24 cellular contexts compared by ENCODE assay signal in genomic region chr3:195425849-195426248, GRCh38. TPM values are rescaled to one million over a fixed set of nuclear protein-coding genes. Genes with fewer than 3 reads are reported as not detected.
DNase-seq lines count a peak whose midpoint lies in the region; ATAC-seq, FAIRE-seq and TF ChIP-seq lines count a peak whose summit lies in the region.
"Had no signal": no experiment of that assay in that cellular context is flagged by ENCODE, and none has a peak within 500 bp of the region (broad histone marks: within the 10 kb centered on the region; RNA-seq: fewer than 3 reads in every experiment).

No MANE protein-coding gene starts in this region.

- peaks cover 15% of the 10 kb centered on the region for H3K4me1 Mint-ChIP-seq in activated CD4-positive, alpha-beta T cell treated with anti-CD3 and anti-CD28 coated beads, Interleukin-2, amount 10 ng/mL, durations not matched to agents 7 days and 5 days
- H3K4me1 Mint-ChIP-seq in natural killer cell treated with Interleukin-12 subunit alpha and Interleukin-12 subunit beta and Interleukin-15 and Interleukin-18, amount 100 ng/mL, for 72 hours (ENCODE audit: low read depth in 2 of 2): peaks cover 28 to 47% of the 10 kb centered on the region in 2 donors

- FAIRE-seq in GM12891 (lab: Jason Lieb, UNC): no peak
- FAIRE-seq: small intestine had no signal

- peaks cover 11% of the 10 kb centered on the region for H3K36me3 Mint-ChIP-seq in activated CD4-positive, alpha-beta T cell treated with anti-CD3 and anti-CD28 coated beads, Interleukin-2, amount 10 ng/mL, durations not matched to agents 7 days and 5 days (ENCODE audit: low read depth)
- H3K36me3 Mint-ChIP-seq in natural killer cell treated with Interleukin-12 subunit alpha and Interleukin-12 subunit beta and Interleukin-15 and Interleukin-18, amount 100 ng/mL, for 72 hours: no peaks in the 10 kb centered on the region

- POLR2A ChIA-PET in activated CD4-positive, alpha-beta T cell treated with anti-CD3 and anti-CD28 coated beads, Interleukin-2, amount 10 ng/mL, durations not matched to agents 7 days and 5 days (lab: Charles Lee): interaction anchor here (0.7 kb wide), 1 partner anchor 15 kb away, joined by 4 read pairs; no protein-coding TSS in a partner anchor

- CTCF ChIA-PET in activated CD4-positive, alpha-beta T cell treated with anti-CD3 and anti-CD28 coated beads, Interleukin-2, amount 10 ng/mL, durations not matched to agents 7 days and 5 days (lab: Charles Lee): no interaction called here

- peak in 1 of 2 donors; percentile 49 for ATAC-seq in natural killer cell treated with Interleukin-12 subunit alpha and Interleukin-12 subunit beta and Interleukin-15 and Interleukin-18, amount 100 ng/mL, for 72 hours
- ATAC-seq: activated T-helper 17 cell treated with anti-CD3 and anti-CD28 coated beads, Interleukin-2, amount 50 U/mL, for 72 hours; heart left ventricle had no signal

- no peak for DNase-seq in activated CD4-positive, alpha-beta T cell treated with anti-CD3 and anti-CD28 coated beads, Interleukin-2, amount 10 ng/mL, durations not matched to agents 7 days and 5 days
- no peak for DNase-seq in activated CD4-positive, alpha-beta T cell treated with anti-CD3 and anti-CD28 coated beads, Interleukin-2, amount 50 U/mL, for 48 hours
- DNase-seq in Jurkat, Clone E6-1 (ENCODE audit: low read depth, low spot score): peak; percentile 51
- DNase-seq in amniotic epithelial cell (ENCODE audit: low read depth) (peak; percentile 9), cerebellar cortex (ENCODE audit: low spot score) (no peak), DMS153 treated with DMSO at 0.1 percent for 48 hours (lab: John Stamatoyannopoulos, UW; ENCODE audit: unreplicated experiment) (no peak), GM12891 (ENCODE audit: insufficient read length, low spot score) (no peak)
- no peak for DNase-seq in natural killer cell treated with Interleukin-12 subunit alpha and Interleukin-12 subunit beta and Interleukin-15 and Interleukin-18, amount 100 ng/mL, for 72 hours (ENCODE audit: low spot score)
- DNase-seq: activated CD4-positive, alpha-beta T cell treated with anti-CD3 and anti-CD28 coated beads, Interleukin-2, amount 10 ng/mL, durations not matched to agents 24 days and 14 days; activated naive CD8-positive, alpha-beta T cell treated with anti-CD3 and anti-CD28 coated beads for 36 hours; AML-193; H9; heart left ventricle; mesendoderm; MG63; NCI-H1417; NCI-H2171 treated with DMSO at 0.1 percent for 48 hours; NCI-H524; Peyer's patch; SIG-M5; small intestine; substantia nigra; upper lobe of left lung had no signal

- TF ChIP-seq POLR2A in GM12891 (IDR thresholded peaks at IDR 0.05; ENCODE audit: low read depth, low read length): no peak

- H3K4me3 ChIP-seq in Jurkat, Clone E6-1 (ENCODE audit: low read length): no peak overlapping the region
- H3K4me3 ChIP-seq: heart left ventricle, MG63, Peyer's patch, upper lobe of left lung had no signal

- H3K9me3 Mint-ChIP-seq in activated CD4-positive, alpha-beta T cell treated with anti-CD3 and anti-CD28 coated beads, Interleukin-2, amount 10 ng/mL, durations not matched to agents 7 days and 5 days: no peaks in the 10 kb centered on the region
- H3K9me3 Mint-ChIP-seq in natural killer cell treated with Interleukin-12 subunit alpha and Interleukin-12 subunit beta and Interleukin-15 and Interleukin-18, amount 100 ng/mL, for 72 hours: no peaks in the 10 kb centered on the region
- H3K9me3 Mint-ChIP-seq: activated CD4-positive, alpha-beta T cell treated with anti-CD3 and anti-CD28 coated beads, Interleukin-2, amount 10 ng/mL, durations not matched to agents 24 days and 14 days; activated T-helper 17 cell treated with anti-CD3 and anti-CD28 coated beads, Interleukin-2, amount 50 U/mL, for 72 hours; H9 had no signal

- H3K27ac Mint-ChIP-seq in activated CD4-positive, alpha-beta T cell treated with anti-CD3 and anti-CD28 coated beads, Interleukin-2, amount 10 ng/mL, durations not matched to agents 7 days and 5 days: peak overlapping the region; percentile 5
- H3K27ac Mint-ChIP-seq in natural killer cell treated with Interleukin-12 subunit alpha and Interleukin-12 subunit beta and Interleukin-15 and Interleukin-18, amount 100 ng/mL, for 72 hours: no peak overlapping the region
- H3K27ac Mint-ChIP-seq: activated CD4-positive, alpha-beta T cell treated with anti-CD3 and anti-CD28 coated beads, Interleukin-2, amount 10 ng/mL, durations not matched to agents 24 days and 14 days; activated naive CD8-positive, alpha-beta T cell treated with anti-CD3 and anti-CD28 coated beads for 36 hours; activated T-helper 17 cell treated with anti-CD3 and anti-CD28 coated beads, Interleukin-2, amount 50 U/mL, for 72 hours had no signal

- H3K4me3 Mint-ChIP-seq in activated CD4-positive, alpha-beta T cell treated with anti-CD3 and anti-CD28 coated beads, Interleukin-2, amount 10 ng/mL, durations not matched to agents 7 days and 5 days: no peak overlapping the region
- peak overlapping the region; percentile 0 for H3K4me3 Mint-ChIP-seq in natural killer cell treated with Interleukin-12 subunit alpha and Interleukin-12 subunit beta and Interleukin-15 and Interleukin-18, amount 100 ng/mL, for 72 hours
- H3K4me3 Mint-ChIP-seq: activated CD4-positive, alpha-beta T cell treated with anti-CD3 and anti-CD28 coated beads, Interleukin-2, amount 10 ng/mL, durations not matched to agents 24 days and 14 days; activated naive CD8-positive, alpha-beta T cell treated with anti-CD3 and anti-CD28 coated beads for 36 hours; activated T-helper 17 cell treated with anti-CD3 and anti-CD28 coated beads, Interleukin-2, amount 50 U/mL, for 72 hours; H9 had no signal

- no peaks in the 10 kb centered on the region for H3K27me3 Mint-ChIP-seq in activated CD4-positive, alpha-beta T cell treated with anti-CD3 and anti-CD28 coated beads, Interleukin-2, amount 10 ng/mL, durations not matched to agents 7 days and 5 days
- no peaks in the 10 kb centered on the region for H3K27me3 Mint-ChIP-seq in natural killer cell treated with Interleukin-12 subunit alpha and Interleukin-12 subunit beta and Interleukin-15 and Interleukin-18, amount 100 ng/mL, for 72 hours
- H3K27me3 Mint-ChIP-seq: activated CD4-positive, alpha-beta T cell treated with anti-CD3 and anti-CD28 coated beads, Interleukin-2, amount 10 ng/mL, durations not matched to agents 24 days and 14 days; activated naive CD8-positive, alpha-beta T cell treated with anti-CD3 and anti-CD28 coated beads for 36 hours; activated T-helper 17 cell treated with anti-CD3 and anti-CD28 coated beads, Interleukin-2, amount 50 U/mL, for 72 hours had no signal

TF ChIP-seq in GM12891, 5 proteins besides CTCF, POLR2A, EP300 and RAD21:
- TF ChIP-seq TAF1 (IDR thresholded peaks at IDR 0.05; ENCODE audit: low read depth, low read length) (no peak), PAX5 (IDR thresholded peaks at IDR 0.05; ENCODE audit: insufficient read depth, low read length, severe bottlenecking) (no peak), SPI1 (IDR thresholded peaks at IDR 0.05; ENCODE audit: low read depth, low read length) (no peak)
TF ChIP-seq in GM12891: peak in this region for 0.

RNA-seq across cellular contexts. Expression of gene ACAP2, which starts 17.0 kb away (rescaled TPM):
- total RNA-seq in activated CD4-positive, alpha-beta T cell treated with anti-CD3 and anti-CD28 coated beads, Interleukin-2, amount 10 ng/mL, durations not matched to agents 7 days and 5 days: 10 to 100 TPM; 71.1 to 79.1 TPM
- polyA plus RNA-seq in Jurkat, Clone E6-1 (2012; ENCODE audit: insufficient read depth, insufficient read length): 12.5 TPM
- total RNA-seq in natural killer cell treated with Interleukin-12 subunit alpha and Interleukin-12 subunit beta and Interleukin-15 and Interleukin-18, amount 100 ng/mL, for 72 hours: 10 to 100 TPM; 48.1 to 60.0 TPM
- 10.7 TPM for polyA plus RNA-seq in GM12891 (2012; ENCODE audit: low read depth, missing spikeins)

Comparison
In these comparisons a context has a peak if more than half of its experiments do, and no peak if none do; other contexts are left out.
1. DNase-seq: peak in Jurkat, Clone E6-1 (single experiment) and amniotic epithelial cell (single experiment); none in activated CD4-positive, alpha-beta T cell treated with anti-CD3 and anti-CD28 coated beads, Interleukin-2, amount 10 ng/mL, durations not matched to agents 7 days and 5 days (single experiment), activated CD4-positive, alpha-beta T cell treated with anti-CD3 and anti-CD28 coated beads, Interleukin-2, amount 50 U/mL, for 48 hours (0 of 2), natural killer cell treated with Interleukin-12 subunit alpha and Interleukin-12 subunit beta and Interleukin-15 and Interleukin-18, amount 100 ng/mL, for 72 hours (single experiment), cerebellar cortex (single experiment), DMS153 treated with DMSO at 0.1 percent for 48 hours (single experiment) and GM12891 (single experiment).